14 cellular contexts compared by ENCODE assay signal in the genomic region with DNA sequence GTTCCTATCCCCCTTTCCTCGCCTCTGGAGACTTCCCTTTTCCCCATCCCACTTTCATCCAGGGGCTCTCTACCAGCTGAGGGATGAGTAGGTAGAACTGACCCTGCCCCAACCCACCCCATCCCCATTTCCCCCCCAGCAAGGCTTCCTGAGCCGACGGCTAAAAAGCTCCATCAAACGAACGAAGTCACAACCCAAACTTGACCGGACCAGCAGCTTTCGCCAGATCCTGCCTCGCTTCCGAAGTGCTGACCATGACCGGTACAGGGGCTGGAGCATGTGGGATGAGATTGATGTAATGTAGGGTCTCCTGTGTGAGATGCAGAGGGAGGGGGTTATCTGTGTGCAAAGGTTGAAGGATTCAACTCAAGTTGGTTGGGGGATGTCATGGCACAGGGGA. TPM values are rescaled to one million over a fixed set of nuclear protein-coding genes. Genes with fewer than 3 reads are reported as not detected.
A peak's percentile ranks its signal among the peaks of the same experiment; 100 is the strongest.
DNase-seq lines count a peak whose midpoint lies in the region; ATAC-seq and TF ChIP-seq lines count a peak whose summit lies in the region.
"Had no signal": no experiment of that assay in that cellular context is flagged by ENCODE, and none has a peak within 500 bp of the region (broad histone marks: within the 10 kb centered on the region; RNA-seq: fewer than 3 reads in every experiment).

No MANE protein-coding gene starts in this region.

- H3K14ac ChIP-seq in mesenchymal stem cell (ENCODE audit: low read length in 2 of 2), result no peak overlapping the region

- no peak overlapping the region for H3K4me3 Mint-ChIP-seq in activated T-helper 2 cell treated with anti-CD3 and anti-CD28 coated beads, Interferon-gamma antibody, Interleukin-2, Interleukin-4, amounts not matched to agents 10 μg/mL and 5 μg/mL and 100 μg/mL, durations not matched to agents 14 hours and 24 hours and 36 hours (ENCODE audit: low read depth)
- H3K4me3 Mint-ChIP-seq: T-helper 1 cell treated with Interleukin-12 subunit alpha and Interleukin-12 subunit beta and Interleukin-4 antibody, amounts not matched to agents 30 μg/mL and 1 μg/mL, for 36 hours had no signal

- H3K4me3 ChIP-seq in right atrium auricular region, result no peak overlapping the region
- H3K4me3 ChIP-seq in mesenchymal stem cell (ENCODE audit: insufficient read depth in 1 of 2, low read depth in 1 of 2, low read length in 2 of 2), result no peak overlapping the region
- H3K4me3 ChIP-seq in vagina, result no peak overlapping the region
- H3K4me3 ChIP-seq: colonic mucosa, smooth muscle cell had no signal

- no peak overlapping the region for H4K91ac ChIP-seq in mesenchymal stem cell (ENCODE audit: low read length)

- no peak overlapping the region for H3K4ac ChIP-seq in mesenchymal stem cell (ENCODE audit: low read depth in 1 of 2, low read length in 2 of 2)

- H2AK5ac ChIP-seq in mesenchymal stem cell (ENCODE audit: low read length, severe bottlenecking), result no peak overlapping the region

- peaks cover 0 to 54% of the 10 kb centered on the region in 2 donors for H3K4me1 ChIP-seq in right atrium auricular region
- H3K4me1 ChIP-seq in mesenchymal stem cell (ENCODE audit: control insufficient read depth, insufficient read depth, low read depth, low read length), result peaks cover 47% of the 10 kb centered on the region
- peaks cover 53% of the 10 kb centered on the region for H3K4me1 ChIP-seq in vagina

- no peak overlapping the region for H2AFZ ChIP-seq in mesenchymal stem cell (ENCODE audit: low read depth, low read length)

- no peak overlapping the region for H2BK120ac ChIP-seq in mesenchymal stem cell (ENCODE audit: low read depth, low read length)

- no peak for TF ChIP-seq CTCF in right atrium auricular region (IDR thresholded peaks at IDR 0.05)
- TF ChIP-seq CTCF in vagina (IDR thresholded peaks at IDR 0.05), result no peak

- H2BK12ac ChIP-seq in mesenchymal stem cell (ENCODE audit: low read length in 2 of 2), result no peak overlapping the region

- H3K4me2 ChIP-seq in mesenchymal stem cell (ENCODE audit: low read length, poor library complexity, severe bottlenecking), result no peak overlapping the region
- H3K4me2 ChIP-seq: smooth muscle cell had no signal

- peaks cover 30% of the 10 kb centered on the region for H3K4me1 Mint-ChIP-seq in activated T-helper 2 cell treated with anti-CD3 and anti-CD28 coated beads, Interferon-gamma antibody, Interleukin-2, Interleukin-4, amounts not matched to agents 10 μg/mL and 5 μg/mL and 100 μg/mL, durations not matched to agents 14 hours and 24 hours and 36 hours (ENCODE audit: low read depth)

- WGBS in mesenchymal stem cell, result 72% methylated on average over 10 of the region's 10 CpGs

- peaks cover 21% of the 10 kb centered on the region for H3K36me3 ChIP-seq in right atrium auricular region
- H3K36me3 ChIP-seq in mesenchymal stem cell (ENCODE audit: control insufficient read depth in 1 of 2, insufficient read depth in 2 of 2, low read depth in 1 of 2, low read length in 2 of 2), result peaks cover 35 to 47% of the 10 kb centered on the region in 2 experiments
- H3K36me3 ChIP-seq in vagina, result peaks cover 0 to 22% of the 10 kb centered on the region in 2 donors
- H3K36me3 ChIP-seq: colonic mucosa had no signal

- H3K27ac ChIP-seq in right atrium auricular region, result peak overlapping the region; percentile 64 to 76
- H3K27ac ChIP-seq in mesenchymal stem cell (ENCODE audit: low read length, poor library complexity, severe bottlenecking), result no peak overlapping the region
- peak overlapping the region; percentile 62 for H3K27ac ChIP-seq in vagina
- H3K27ac ChIP-seq: C4-2B, colonic mucosa had no signal

- H3K27me3 Mint-ChIP-seq in activated T-helper 2 cell treated with anti-CD3 and anti-CD28 coated beads, Interferon-gamma antibody, Interleukin-2, Interleukin-4, amounts not matched to agents 10 μg/mL and 5 μg/mL and 100 μg/mL, durations not matched to agents 14 hours and 24 hours and 36 hours (ENCODE audit: low read depth), result no peaks in the 10 kb centered on the region

- H3K27ac Mint-ChIP-seq in activated T-helper 2 cell treated with anti-CD3 and anti-CD28 coated beads, Interferon-gamma antibody, Interleukin-2, Interleukin-4, amounts not matched to agents 10 μg/mL and 5 μg/mL and 100 μg/mL, durations not matched to agents 14 hours and 24 hours and 36 hours, result peak overlapping the region; percentile 8
- H3K27ac Mint-ChIP-seq: T-helper 1 cell treated with Interleukin-12 subunit alpha and Interleukin-12 subunit beta and Interleukin-4 antibody, amounts not matched to agents 30 μg/mL and 1 μg/mL, for 36 hours had no signal

- no peak overlapping the region for H3K9ac ChIP-seq in mesenchymal stem cell (ENCODE audit: low read length)

- peaks cover 32% of the 10 kb centered on the region for H3K79me1 ChIP-seq in mesenchymal stem cell (replicated peaks; ENCODE audit: low read length, poor library complexity, severe bottlenecking)

- peak overlapping the region; percentile 52 for H2BK15ac ChIP-seq in mesenchymal stem cell (ENCODE audit: low read depth, poor library complexity, severe bottlenecking)

- H3K23ac ChIP-seq in mesenchymal stem cell (ENCODE audit: low read length in 2 of 2), result no peak overlapping the region

- no peaks in the 10 kb centered on the region for H3K9me3 ChIP-seq in right atrium auricular region
- no peaks in the 10 kb centered on the region for H3K9me3 ChIP-seq in mesenchymal stem cell (ENCODE audit: control insufficient read depth, low read length)
- no peaks in the 10 kb centered on the region for H3K9me3 ChIP-seq in vagina
- H3K9me3 ChIP-seq: colonic mucosa had no signal

- intact Hi-C loops in left cardiac atrium (cut with DNase I), result no loop called here
- intact Hi-C loops in activated T-helper 2 cell treated with anti-CD3 and anti-CD28 coated beads, Interferon-gamma antibody, Interleukin-2, Interleukin-4, amounts not matched to agents 10 μg/mL and 5 μg/mL and 100 μg/mL, durations not matched to agents 14 hours and 24 hours and 36 hours (cut with micrococcal nuclease), result no loop called here
- intact Hi-C loops in vagina (cut with DNase I), result no loop called here

- TF ChIP-seq POLR2A in vagina (IDR thresholded peaks at IDR 0.05), result no peak

- H3K36me3 Mint-ChIP-seq in activated T-helper 2 cell treated with anti-CD3 and anti-CD28 coated beads, Interferon-gamma antibody, Interleukin-2, Interleukin-4, amounts not matched to agents 10 μg/mL and 5 μg/mL and 100 μg/mL, durations not matched to agents 14 hours and 24 hours and 36 hours (ENCODE audit: low read depth), result peaks cover 46% of the 10 kb centered on the region

- ATAC-seq in left cardiac atrium, result no peak
- ATAC-seq in HG02610 (IDR thresholded peaks at IDR 0.05; ENCODE audit: unreplicated experiment), result no peak
- no peak for ATAC-seq in HG02973 (IDR thresholded peaks at IDR 0.05; ENCODE audit: unreplicated experiment)
- ATAC-seq in GM18519 (IDR thresholded peaks at IDR 0.05; ENCODE audit: low FRiP score, unreplicated experiment), result no peak

- no peaks in the 10 kb centered on the region for H3K9me3 Mint-ChIP-seq in activated T-helper 2 cell treated with anti-CD3 and anti-CD28 coated beads, Interferon-gamma antibody, Interleukin-2, Interleukin-4, amounts not matched to agents 10 μg/mL and 5 μg/mL and 100 μg/mL, durations not matched to agents 14 hours and 24 hours and 36 hours
- H3K9me3 Mint-ChIP-seq: T-helper 1 cell treated with Interleukin-12 subunit alpha and Interleukin-12 subunit beta and Interleukin-4 antibody, amounts not matched to agents 30 μg/mL and 1 μg/mL, for 36 hours had no signal

- H3K18ac ChIP-seq in mesenchymal stem cell (ENCODE audit: low read depth in 1 of 2, low read length in 2 of 2), result no peak overlapping the region

- no peak for DNase-seq in right atrium auricular region (ENCODE audit: low spot score)
- DNase-seq in left cardiac atrium, result no peak
- no peak for DNase-seq in activated T-helper 2 cell treated with anti-CD3 and anti-CD28 coated beads, Interferon-gamma antibody, Interleukin-2, Interleukin-4, amounts not matched to agents 10 μg/mL and 5 μg/mL and 100 μg/mL, durations not matched to agents 14 hours and 24 hours and 36 hours (ENCODE audit: low spot score)
- DNase-seq in mesenchymal stem cell, result no peak
- DNase-seq in vagina (ENCODE audit: extremely low spot score in 2 of 2), result no peak
- DNase-seq: colonic mucosa; NK-92 treated with Interleukin-12 subunit alpha and Interleukin-12 subunit beta, amount 100 ng/mL, for 24 hours; stimulated activated CD8-positive, alpha-beta memory T cell treated with anti-CD3 and anti-CD28 coated beads, Interleukin-4, amount 100 ng/mL, for 48 hours had no signal

- no peak overlapping the region for H2BK5ac ChIP-seq in mesenchymal stem cell (ENCODE audit: low read depth, low read length, poor library complexity, severe bottlenecking)

- no peak overlapping the region for H4K8ac ChIP-seq in mesenchymal stem cell (ENCODE audit: low read length)

- H3K27me3 ChIP-seq in right atrium auricular region, result no peaks in the 10 kb centered on the region
- H3K27me3 ChIP-seq in mesenchymal stem cell (ENCODE audit: control insufficient read depth in 1 of 2, insufficient read depth in 1 of 2, low read length in 2 of 2), result no peaks in the 10 kb centered on the region
- H3K27me3 ChIP-seq in vagina, result no peaks in the 10 kb centered on the region
- H3K27me3 ChIP-seq: colonic mucosa had no signal

RNA-seq across cellular contexts. Expression of a gene that starts 12.7 kb away (rescaled TPM):
- 10 to 100 TPM in 1 of 2 donors, 1 to 10 TPM in 1; 3.6 to 10.1 TPM for total RNA-seq in right atrium auricular region
- 1 to 10 TPM; 9.0 to 9.8 TPM for total RNA-seq in left cardiac atrium
- total RNA-seq in activated T-helper 2 cell treated with anti-CD3 and anti-CD28 coated beads, Interferon-gamma antibody, Interleukin-2, Interleukin-4, amounts not matched to agents 10 μg/mL and 5 μg/mL and 100 μg/mL, durations not matched to agents 14 hours and 24 hours and 36 hours, result 60.1 and 71.3 TPM in 2 replicates
- polyA plus RNA-seq in mesenchymal stem cell (2013, experiment 1 of 2), result 18.5 TPM
- 19.0 TPM for polyA plus RNA-seq in mesenchymal stem cell (2013, experiment 2 of 2)
- total RNA-seq in vagina, result 16.0 TPM

RNA-seq across cellular contexts. Expression of a gene that starts 14.6 kb away (rescaled TPM):
- total RNA-seq in right atrium auricular region (100 to 1,000 TPM; 118 to 119 TPM), left cardiac atrium (100 to 1,000 TPM; 114 to 126 TPM), vagina (73.2 TPM)
- 143 and 146 TPM in 2 replicates for total RNA-seq in activated T-helper 2 cell treated with anti-CD3 and anti-CD28 coated beads, Interferon-gamma antibody, Interleukin-2, Interleukin-4, amounts not matched to agents 10 μg/mL and 5 μg/mL and 100 μg/mL, durations not matched to agents 14 hours and 24 hours and 36 hours
- polyA plus RNA-seq in mesenchymal stem cell (2013, experiment 1 of 2), result 472 TPM
- 480 TPM for polyA plus RNA-seq in mesenchymal stem cell (2013, experiment 2 of 2)

RNA-seq across cellular contexts. Expression of a gene that starts 21.7 kb away (rescaled TPM):
- total RNA-seq in right atrium auricular region, result 10 to 100 TPM; 51.8 to 69.8 TPM
- 10 to 100 TPM; 49.5 to 58.3 TPM for total RNA-seq in left cardiac atrium
- total RNA-seq in activated T-helper 2 cell treated with anti-CD3 and anti-CD28 coated beads, Interferon-gamma antibody, Interleukin-2, Interleukin-4, amounts not matched to agents 10 μg/mL and 5 μg/mL and 100 μg/mL, durations not matched to agents 14 hours and 24 hours and 36 hours, result 33.0 and 39.1 TPM in 2 replicates
- 43.1 TPM for polyA plus RNA-seq in mesenchymal stem cell (2013, experiment 1 of 2)
- 40.9 TPM for polyA plus RNA-seq in mesenchymal stem cell (2013, experiment 2 of 2)
- total RNA-seq in vagina, result 73.2 TPM

RNA-seq across cellular contexts. Expression of a gene that starts 21.8 kb away (rescaled TPM):
- 1 to 10 TPM; 1.3 to 4.1 TPM for total RNA-seq in right atrium auricular region
- total RNA-seq in left cardiac atrium, result 1 to 10 TPM; 4.4 to 5.9 TPM
- total RNA-seq in activated T-helper 2 cell treated with anti-CD3 and anti-CD28 coated beads, Interferon-gamma antibody, Interleukin-2, Interleukin-4, amounts not matched to agents 10 μg/mL and 5 μg/mL and 100 μg/mL, durations not matched to agents 14 hours and 24 hours and 36 hours, result 11.4 and 11.5 TPM in 2 replicates
- polyA plus RNA-seq in mesenchymal stem cell (2013, experiment 1 of 2), result 3.6 TPM
- polyA plus RNA-seq in mesenchymal stem cell (2013, experiment 2 of 2), result 3.9 TPM
- 1.5 TPM for total RNA-seq in vagina

RNA-seq across cellular contexts. Expression of a gene that starts 40.9 kb away (rescaled TPM):
- 1 to 10 TPM in 1 of 2 donors, under 1 TPM in 1; 0.59 to 1.6 TPM for total RNA-seq in right atrium auricular region
- total RNA-seq in left cardiac atrium, result 1 to 10 TPM in 1 of 2 donors, under 1 TPM in 1; 0.31 to 1.9 TPM
- total RNA-seq in activated T-helper 2 cell treated with anti-CD3 and anti-CD28 coated beads, Interferon-gamma antibody, Interleukin-2, Interleukin-4, amounts not matched to agents 10 μg/mL and 5 μg/mL and 100 μg/mL, durations not matched to agents 14 hours and 24 hours and 36 hours, result 78.3 and 80.9 TPM in 2 replicates
- 4.9 TPM for polyA plus RNA-seq in mesenchymal stem cell (2013, experiment 1 of 2)
- 5.1 TPM for polyA plus RNA-seq in mesenchymal stem cell (2013, experiment 2 of 2)
- 27.5 TPM for total RNA-seq in vagina
